ENCODE assay signal across 28 cellular contexts in the genomic region with DNA sequence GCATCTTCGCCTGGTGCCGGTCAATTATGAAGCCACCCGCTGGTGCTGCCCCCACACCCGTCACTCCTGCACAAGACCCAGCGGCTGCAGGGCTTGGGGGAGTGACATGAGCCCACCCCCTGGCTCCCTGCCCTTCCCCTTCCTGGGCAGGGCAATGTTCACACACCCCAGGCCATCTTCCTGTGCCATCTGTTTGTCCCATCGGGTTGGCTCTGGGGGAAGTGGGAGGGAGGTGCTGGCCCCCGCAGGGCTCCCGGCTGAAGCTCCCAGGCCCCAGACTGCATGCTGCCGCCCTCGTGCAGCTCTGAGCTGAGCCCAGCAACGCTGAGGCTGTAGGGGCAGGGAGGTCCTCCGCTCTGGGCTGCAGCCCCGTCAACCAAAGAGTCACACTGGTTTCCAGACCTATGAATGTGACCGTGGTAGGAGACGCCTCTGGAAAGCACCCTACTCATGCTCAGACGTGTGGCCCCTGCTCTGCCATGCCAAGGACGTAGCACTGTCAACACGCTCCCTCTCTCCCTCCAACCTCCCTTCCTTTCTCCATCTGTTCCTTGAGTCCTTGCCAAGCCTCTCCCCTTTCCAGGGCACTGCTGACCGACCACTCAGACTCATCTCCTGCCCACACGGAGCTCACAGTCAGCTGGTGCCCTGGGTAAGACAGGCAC.
DNase-seq lines count a peak whose midpoint lies in the region; ATAC-seq and TF ChIP-seq lines count a peak whose summit lies in the region.
"Had no signal": no experiment of that assay in that cellular context is flagged by ENCODE, and none has a peak within 500 bp of the region (broad histone marks: within the 10 kb centered on the region; RNA-seq: fewer than 3 reads in every experiment).

No MANE protein-coding gene starts in this region.

- H3K4me3 Mint-ChIP-seq in CD8-positive, alpha-beta T cell, result no peak overlapping the region
- no peak overlapping the region for H3K4me3 Mint-ChIP-seq in endodermal cell
- H3K4me3 Mint-ChIP-seq: activated naive CD8-positive, alpha-beta T cell treated with anti-CD3 and anti-CD28 coated beads, Interleukin-2, amount 10 ng/mL, durations not matched to agents 7 days and 5 days; GM23338; stimulated activated memory B cell treated with anti-CD40 and anti-IgM and Interleukin-4, amounts not matched to agents 10 μg/mL and 1 μg/mL and 100 μg/mL, for 72 hours; T-helper 2 cell treated with Interferon-gamma antibody and Interleukin-4, amounts not matched to agents 5 μg/mL and 100 μg/mL, for 36 hours; type B pancreatic cell had no signal

- H3K4me1 ChIP-seq in CD8-positive, alpha-beta T cell (ENCODE audit: insufficient read depth, low read length), result no peaks in the 10 kb centered on the region
- no peaks in the 10 kb centered on the region for H3K4me1 ChIP-seq in endodermal cell (ENCODE audit: control insufficient read depth, insufficient read depth, low read length)
- H3K4me1 ChIP-seq: foreskin keratinocyte, prostate gland had no signal

- no peaks in the 10 kb centered on the region for H3K9me3 Mint-ChIP-seq in CD8-positive, alpha-beta T cell
- no peaks in the 10 kb centered on the region for H3K9me3 Mint-ChIP-seq in endodermal cell
- H3K9me3 Mint-ChIP-seq: activated naive CD8-positive, alpha-beta T cell treated with anti-CD3 and anti-CD28 coated beads, Interleukin-2, amount 10 ng/mL, durations not matched to agents 7 days and 5 days; GM23338; stimulated activated memory B cell treated with anti-CD40 and anti-IgM and Interleukin-4, amounts not matched to agents 10 μg/mL and 1 μg/mL and 100 μg/mL, for 72 hours; T-helper 2 cell treated with Interferon-gamma antibody and Interleukin-4, amounts not matched to agents 5 μg/mL and 100 μg/mL, for 36 hours; type B pancreatic cell had no signal

- no peaks in the 10 kb centered on the region for H3K36me3 ChIP-seq in CD8-positive, alpha-beta T cell (ENCODE audit: insufficient read depth, low read length)
- no peaks in the 10 kb centered on the region for H3K36me3 ChIP-seq in endodermal cell (ENCODE audit: control insufficient read depth, insufficient read depth, low read length)
- H3K36me3 ChIP-seq: prostate gland had no signal

- DNase-seq in CD8-positive, alpha-beta T cell, result no peak
- DNase-seq in DMS 273 treated with DMSO at 0.1 percent for 48 hours (lab: John Stamatoyannopoulos, UW) (peak; percentile 91), NCI-H69 (lab: John Stamatoyannopoulos, UW) (peak; percentile 95), endodermal cell (peak; percentile 60), NCI-H1105 (lab: John Stamatoyannopoulos, UW) (no peak)
- DNase-seq: activated CD4-positive, alpha-beta T cell treated with anti-CD3 and anti-CD28 coated beads for 4 hours; activated effector memory CD4-positive, alpha-beta T cell treated with anti-CD3 and anti-CD28 coated beads, Interleukin-2, amount 50 U/mL, for 16 hours; activated naive CD8-positive, alpha-beta T cell treated with anti-CD3 and anti-CD28 coated beads, Interleukin-2, amount 10 ng/mL, durations not matched to agents 7 days and 5 days; activated T-cell treated with anti-CD3 and anti-CD28 coated beads, Interleukin-2, amount 50 U/mL, for 1 hour; DMS153; foreskin keratinocyte; Karpas-422; mesenchymal stem cell; MV-4-11; NCI-H2029 treated with DMSO at 0.1 percent for 48 hours; NCI-H510A; RPMI8226; stimulated activated CD4-positive, alpha-beta T cell treated with anti-CD3 and anti-CD28 coated beads, Interleukin-4, amount 100 ng/mL, for 4 hours had no signal

- H3K27me3 Mint-ChIP-seq in CD8-positive, alpha-beta T cell (ENCODE audit: low read depth), result peaks cover 38% of the 10 kb centered on the region
- H3K27me3 Mint-ChIP-seq in endodermal cell (ENCODE audit: insufficient read depth), result peaks cover 8% of the 10 kb centered on the region

- H3K27me3 ChIP-seq in CD8-positive, alpha-beta T cell (ENCODE audit: insufficient read depth, low read length), result peaks cover 4% of the 10 kb centered on the region
- H3K27me3 ChIP-seq in endodermal cell (ENCODE audit: control insufficient read depth, insufficient read depth, low read length, poor library complexity, severe bottlenecking), result peaks cover under 1% of the 10 kb centered on the region

- H3K4me3 ChIP-seq in CD8-positive, alpha-beta T cell (ENCODE audit: low read depth, low read length), result no peak overlapping the region
- H3K4me3 ChIP-seq in endodermal cell (ENCODE audit: low read length), result no peak overlapping the region
- H3K4me3 ChIP-seq: GM23338, prostate gland had no signal

- CTCF ChIA-PET in CD8-positive, alpha-beta T cell (lab: Charles Lee), result interaction anchor here (1.2 kb wide), 1 partner anchor 8 kb away, joined by 4 read pairs; no protein-coding TSS in a partner anchor

- WGBS in endodermal cell (ENCODE audit: insufficient coverage in 1 of 2, insufficient read length in 1 of 2), 2 experiments, result 67 to 72% methylated on average over 14 to 20 of the region's 20 CpGs

- no peak for TF ChIP-seq CTCF in CD8-positive, alpha-beta T cell (IDR thresholded peaks at IDR 0.05)
- no peak for TF ChIP-seq CTCF in endodermal cell (conservative IDR thresholded peaks at IDR 0.05)

- peak overlapping the region; percentile 62 for H3K27ac Mint-ChIP-seq in CD8-positive, alpha-beta T cell
- no peak overlapping the region for H3K27ac Mint-ChIP-seq in endodermal cell
- H3K27ac Mint-ChIP-seq: activated naive CD8-positive, alpha-beta T cell treated with anti-CD3 and anti-CD28 coated beads, Interleukin-2, amount 10 ng/mL, durations not matched to agents 7 days and 5 days; GM23338; stimulated activated memory B cell treated with anti-CD40 and anti-IgM and Interleukin-4, amounts not matched to agents 10 μg/mL and 1 μg/mL and 100 μg/mL, for 72 hours; T-helper 2 cell treated with Interferon-gamma antibody and Interleukin-4, amounts not matched to agents 5 μg/mL and 100 μg/mL, for 36 hours; type B pancreatic cell had no signal

- H3K4me1 Mint-ChIP-seq in CD8-positive, alpha-beta T cell (ENCODE audit: low read depth), result peaks cover 2% of the 10 kb centered on the region
- H3K4me1 Mint-ChIP-seq in endodermal cell, result peaks cover 7% of the 10 kb centered on the region
- H3K4me1 Mint-ChIP-seq: activated naive CD8-positive, alpha-beta T cell treated with anti-CD3 and anti-CD28 coated beads, Interleukin-2, amount 10 ng/mL, durations not matched to agents 7 days and 5 days had no signal

- H3K27ac ChIP-seq in CD8-positive, alpha-beta T cell (ENCODE audit: low read depth, low read length), result no peak overlapping the region
- H3K27ac ChIP-seq in endodermal cell (ENCODE audit: low read depth, low read length), result no peak overlapping the region
- H3K27ac ChIP-seq: foreskin keratinocyte, prostate gland had no signal

- POLR2A ChIA-PET in CD8-positive, alpha-beta T cell (lab: Charles Lee), result no interaction called here

- intact Hi-C loops in CD8-positive, alpha-beta T cell (cut with DNase I, micrococcal nuclease), result no loop called here

- H3K9ac ChIP-seq in endodermal cell (ENCODE audit: extremely low read depth, low read length, poor library complexity, severe bottlenecking), result no peak overlapping the region

- H3K36me3 Mint-ChIP-seq in CD8-positive, alpha-beta T cell, result no peaks in the 10 kb centered on the region
- no peaks in the 10 kb centered on the region for H3K36me3 Mint-ChIP-seq in endodermal cell (ENCODE audit: low read depth)
- H3K36me3 Mint-ChIP-seq: activated naive CD8-positive, alpha-beta T cell treated with anti-CD3 and anti-CD28 coated beads, Interleukin-2, amount 10 ng/mL, durations not matched to agents 7 days and 5 days; stimulated activated memory B cell treated with anti-CD40 and anti-IgM and Interleukin-4, amounts not matched to agents 10 μg/mL and 1 μg/mL and 100 μg/mL, for 72 hours; type B pancreatic cell had no signal

- no peak for ATAC-seq in CD8-positive, alpha-beta T cell
- no peak for ATAC-seq in HG02938 (IDR thresholded peaks at IDR 0.05; ENCODE audit: unreplicated experiment)
- ATAC-seq in GM19035 (IDR thresholded peaks at IDR 0.05; ENCODE audit: unreplicated experiment), result no peak
- ATAC-seq: esophagus mucosa; foreskin keratinocyte; GM23338; HepG2; left lobe of liver; stimulated activated memory B cell treated with anti-CD40 and anti-IgM and Interleukin-4, amounts not matched to agents 10 μg/mL and 1 μg/mL and 100 μg/mL, for 72 hours had no signal

- H3K9me3 ChIP-seq in CD8-positive, alpha-beta T cell (ENCODE audit: low read length), result no peaks in the 10 kb centered on the region
- no peaks in the 10 kb centered on the region for H3K9me3 ChIP-seq in endodermal cell (ENCODE audit: control insufficient read depth, low read length)
- H3K9me3 ChIP-seq: prostate gland had no signal

Comparison
In these comparisons a context has a peak if more than half of its experiments do, and no peak if none do; other contexts are left out.
1. DNase-seq: peak in DMS 273 treated with DMSO at 0.1 percent for 48 hours (single experiment), NCI-H69 (single experiment) and endodermal cell (single experiment); none in CD8-positive, alpha-beta T cell (0 of 7) and NCI-H1105 (single experiment).